30 cellular contexts compared by ENCODE assay signal in the genomic region with DNA sequence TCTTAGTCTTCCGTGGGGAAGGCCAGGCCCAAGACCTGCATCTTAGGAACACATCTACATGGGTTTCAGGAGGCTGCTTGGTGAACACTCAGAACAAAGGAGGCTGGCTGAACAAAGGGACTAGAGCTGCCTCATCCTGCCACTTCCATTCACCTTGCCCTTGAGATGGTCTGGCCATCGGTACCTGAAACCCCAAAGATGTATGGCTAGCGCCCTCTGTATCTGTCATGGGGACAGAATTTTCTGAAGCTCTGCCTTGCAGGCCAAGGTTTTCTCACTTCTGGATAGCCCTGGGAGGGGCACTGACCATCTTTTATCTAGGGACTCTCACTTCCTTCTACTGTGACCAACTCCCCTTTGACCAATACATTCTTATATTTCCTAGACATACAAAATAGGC. TPM values are rescaled to one million over a fixed set of nuclear protein-coding genes. Genes with fewer than 3 reads are reported as not detected.
"Had no signal": no experiment of that assay in that cellular context is flagged by ENCODE, and none has a peak within 500 bp of the region (broad histone marks: within the 10 kb centered on the region; RNA-seq: fewer than 3 reads in every experiment).

No MANE protein-coding gene starts in this region.

- H3K27ac ChIP-seq: left ventricle myocardium inferior, ovary, right atrium auricular region, right lobe of liver, stomach, testis, thyroid gland, transverse colon, upper lobe of left lung, vagina had no signal

- H3K4me3 ChIP-seq: left ventricle myocardium inferior, lung, mucosa of descending colon, ovary, right atrium auricular region, right lobe of liver, smooth muscle cell, stomach, testis, thyroid gland, transverse colon, upper lobe of left lung, vagina had no signal

- H3K4me1 ChIP-seq: left ventricle myocardium inferior, right atrium auricular region, right lobe of liver, stomach, testis, thyroid gland, transverse colon, upper lobe of left lung, vagina had no signal

- H3K9me3 Mint-ChIP-seq: memory B cell; naive thymus-derived CD4-positive, alpha-beta T cell; natural killer cell treated with Interleukin-12 subunit alpha and Interleukin-12 subunit beta and Interleukin-15 and Interleukin-18, amount 100 ng/mL, for 72 hours; stimulated activated naive B cell treated with anti-CD40 and anti-IgM and Interleukin-4, amounts not matched to agents 10 μg/mL and 1 μg/mL and 100 μg/mL, for 72 hours had no signal

- H3K36me3 ChIP-seq: left ventricle myocardium inferior, ovary, right atrium auricular region, right lobe of liver, stomach, thyroid gland, transverse colon, upper lobe of left lung, vagina had no signal

- H3K36me3 Mint-ChIP-seq: memory B cell; naive thymus-derived CD4-positive, alpha-beta T cell; natural killer cell treated with Interleukin-12 subunit alpha and Interleukin-12 subunit beta and Interleukin-15 and Interleukin-18, amount 100 ng/mL, for 72 hours; stimulated activated naive B cell treated with anti-CD40 and anti-IgM and Interleukin-4, amounts not matched to agents 10 μg/mL and 1 μg/mL and 100 μg/mL, for 72 hours had no signal

- H3K4me1 Mint-ChIP-seq: naive thymus-derived CD4-positive, alpha-beta T cell had no signal

- DNase-seq: hippocampal formation; islet precursor cell; left ventricle myocardium inferior; midbrain; mucosa of descending colon; naive thymus-derived CD4-positive, alpha-beta T cell; ovary; right lobe of liver; stimulated activated CD4-positive, alpha-beta T cell treated with anti-CD3 and anti-CD28 coated beads, Interleukin-12 subunit alpha, Interleukin-12 subunit beta, amount 100 ng/mL, for 4 hours; stimulated activated CD4-positive, alpha-beta T cell treated with anti-CD3 and anti-CD28 coated beads, Interleukin-15, amount 100 ng/mL, for 24 hours; stimulated activated CD4-positive, alpha-beta T cell treated with anti-CD3 and anti-CD28 coated beads, Interleukin-2, amount 100 ng/mL, for 24 hours; stimulated activated CD4-positive, alpha-beta T cell treated with anti-CD3 and anti-CD28 coated beads, Interleukin-4, amount 100 ng/mL, for 1 hour; stimulated activated naive B cell treated with anti-CD40 and anti-IgM and Interleukin-4, amounts not matched to agents 10 μg/mL and 1 μg/mL and 100 μg/mL, for 72 hours; stimulated activated naive CD8-positive, alpha-beta T cell treated with anti-CD3 and anti-CD28 coated beads, Interleukin-15, Interleukin-2, amounts not matched to agents 100 U/mL and 50 U/mL, for 24 hours; stomach; testis; thyroid gland; transverse colon; upper lobe of left lung had no signal

- H3K9me3 ChIP-seq: left ventricle myocardium inferior, mucosa of descending colon, ovary, right atrium auricular region, right lobe of liver, stomach, testis, thyroid gland, transverse colon, upper lobe of left lung, vagina had no signal

- H3K4me2 ChIP-seq: smooth muscle cell had no signal

- H3K27ac Mint-ChIP-seq: memory B cell; naive thymus-derived CD4-positive, alpha-beta T cell; natural killer cell treated with Interleukin-12 subunit alpha and Interleukin-12 subunit beta and Interleukin-15 and Interleukin-18, amount 100 ng/mL, for 72 hours; progenitor cell of endocrine pancreas; stimulated activated naive B cell treated with anti-CD40 and anti-IgM and Interleukin-4, amounts not matched to agents 10 μg/mL and 1 μg/mL and 100 μg/mL, for 72 hours had no signal

- H3K4me3 Mint-ChIP-seq: memory B cell; naive thymus-derived CD4-positive, alpha-beta T cell; natural killer cell treated with Interleukin-12 subunit alpha and Interleukin-12 subunit beta and Interleukin-15 and Interleukin-18, amount 100 ng/mL, for 72 hours; stimulated activated naive B cell treated with anti-CD40 and anti-IgM and Interleukin-4, amounts not matched to agents 10 μg/mL and 1 μg/mL and 100 μg/mL, for 72 hours had no signal

- H3K27me3 ChIP-seq: ovary, right atrium auricular region, right lobe of liver, testis, thyroid gland, upper lobe of left lung, vagina had no signal

RNA-seq across cellular contexts. Expression of gene GRIK3, which starts 55.4 kb away (rescaled TPM):
- total RNA-seq: mesenteric fat pad; myocyte; naive thymus-derived CD4-positive, alpha-beta T cell; natural killer cell treated with Interleukin-12 subunit alpha and Interleukin-12 subunit beta and Interleukin-15 and Interleukin-18, amount 100 ng/mL, for 72 hours; pulmonary artery endothelial cell; renal cortical epithelial cell had no signal
- polyA plus RNA-seq: naive thymus-derived CD4-positive, alpha-beta T cell; smooth muscle cell had no signal
